In genomic region chr1:19949016-19949415, GRCh38 we compare ENCODE assay signal across 13 cellular contexts. TPM values are rescaled to one million over a fixed set of nuclear protein-coding genes. Genes with fewer than 3 reads are reported as not detected.
DNase-seq lines count a peak whose midpoint lies in the region; ATAC-seq lines count a peak whose summit lies in the region.
"Had no signal": no experiment of that assay in that cellular context is flagged by ENCODE, and none has a peak within 500 bp of the region (broad histone marks: within the 10 kb centered on the region; RNA-seq: fewer than 3 reads in every experiment).

No MANE protein-coding gene starts in this region.

- H3K4me1 ChIP-seq in GM23248 (ENCODE audit: insufficient read depth): peaks cover 4% of the 10 kb centered on the region; the same call in 1 of the 2 replicates

- H3K9me2 ChIP-seq in GM23248 (ENCODE audit: insufficient read depth): no peaks in the 10 kb centered on the region

- H3K9ac ChIP-seq in GM23248: no peak overlapping the region

- peak overlapping the region; percentile 36 for H3K27ac ChIP-seq in GM23248

- WGBS in GM23248 (ENCODE audit: low coverage in 1 of 2, low lambda C conversion rate in 2 of 2, missing lambda C conversion rate in 2 of 2), 2 experiments: 2 to 4% methylated on average over 2 of the region's 2 CpGs

- in situ Hi-C loops in GM23248 (cut with MboI): no loop called here

- no peaks in the 10 kb centered on the region for H3F3A ChIP-seq in GM23248 (ENCODE audit: insufficient read depth)

- H3K4me2 ChIP-seq in GM23248 (ENCODE audit: unreplicated experiment): no peak overlapping the region

- no peak overlapping the region for H3K4me3 ChIP-seq in GM23248
- H3K4me3 ChIP-seq in H7 (ENCODE audit: insufficient read depth, low read depth, low read length): no peak overlapping the region

- 0 out of 2 replicates have a peak, but pooled peaks cover 5% of the 10 kb centered on the region for H3K27me3 ChIP-seq in GM23248 (replicated peaks; ENCODE audit: insufficient read depth)
- no peaks in the 10 kb centered on the region for H3K27me3 ChIP-seq in H7 (ENCODE audit: control insufficient read depth, insufficient read depth, low read length)

- H2AFZ ChIP-seq in GM23248: peak overlapping the region; percentile 70

- ATAC-seq in HG03460 (IDR thresholded peaks at IDR 0.05; ENCODE audit: unreplicated experiment): no peak
- ATAC-seq: left colon had no signal

- DNase-seq in GM23248: peak; percentile 95
- peak; percentile 77 for DNase-seq in RKO (ENCODE audit: low spot score)
- DNase-seq in fibroblast of gingiva (ENCODE audit: low read depth): peak; percentile 21
- DNase-seq in pulmonary artery endothelial cell (ENCODE audit: low read depth, low spot score): peak; percentile 66
- no peak for DNase-seq in stimulated activated CD4-positive, alpha-beta T cell treated with anti-CD3 and anti-CD28 coated beads, Interleukin-2, amount 100 ng/mL, for 48 hours
- DNase-seq in SHP77 (lab: John Stamatoyannopoulos, UW): no peak
- DNase-seq in H7: no peak
- DNase-seq: activated CD4-positive, alpha-beta T cell treated with anti-CD3 and anti-CD28 coated beads for 48 hours; left colon; NCI-H510A treated with DMSO at 0.1 percent for 48 hours had no signal

- no peaks in the 10 kb centered on the region for H4K20me1 ChIP-seq in GM23248 (ENCODE audit: insufficient read depth)

- H3K36me3 ChIP-seq in GM23248 (ENCODE audit: low read depth): no peaks in the 10 kb centered on the region
- H3K36me3 ChIP-seq in H7 (replicated peaks; ENCODE audit: control insufficient read depth, insufficient read depth, low read length): no peaks in the 10 kb centered on the region

- H3K79me2 ChIP-seq in GM23248 (ENCODE audit: insufficient read depth): no peaks in the 10 kb centered on the region

- no peaks in the 10 kb centered on the region for H3K9me3 ChIP-seq in GM23248 (ENCODE audit: low read depth)

RNA-seq across cellular contexts. Expression of gene PLA2G2E, which starts 25.6 kb away (rescaled TPM):
- not detected in 2 replicates for total RNA-seq in GM23248 (2014; rRNA removed; shearing (Covaris generic))
- not detected in 2 replicates for polyA plus RNA-seq in GM23248 (2016; fragmentation: Nextera tagmentation; extraction: Ambion mirVana)
- total RNA-seq in pulmonary artery endothelial cell: not detected in 2 replicates
- not detected in 2 replicates for total RNA-seq in H7 (2014; rRNA removed; shearing (Covaris generic))
- total RNA-seq: left colon, omental fat pad had no signal
- polyA plus RNA-seq: thymus had no signal

RNA-seq across cellular contexts. Expression of gene PLA2G2A, which starts 30.4 kb away (rescaled TPM):
- total RNA-seq in GM23248 (2014; rRNA removed; shearing (Covaris generic)): not detected in 2 replicates
- 0.35 TPM in 1 of 2 replicates, not detected in the other for polyA plus RNA-seq in GM23248 (2016; fragmentation: Nextera tagmentation; extraction: Ambion mirVana)
- not detected in 2 replicates for total RNA-seq in pulmonary artery endothelial cell
- 0.44 TPM in 1 of 2 replicates, not detected in the other for total RNA-seq in H7 (2014; rRNA removed; shearing (Covaris generic))

Comparison
In these comparisons a context has a peak if more than half of its experiments do, and no peak if none do; other contexts are left out.
1. DNase-seq: peak in GM23248 (single experiment), RKO (single experiment), fibroblast of gingiva (single experiment) and pulmonary artery endothelial cell (single experiment); none in stimulated activated CD4-positive, alpha-beta T cell treated with anti-CD3 and anti-CD28 coated beads, Interleukin-2, amount 100 ng/mL, for 48 hours (0 of 2), SHP77 (0 of 2) and H7 (single experiment).